Comparison of ENCODE assay signal across 10 cellular contexts in the genomic region with DNA sequence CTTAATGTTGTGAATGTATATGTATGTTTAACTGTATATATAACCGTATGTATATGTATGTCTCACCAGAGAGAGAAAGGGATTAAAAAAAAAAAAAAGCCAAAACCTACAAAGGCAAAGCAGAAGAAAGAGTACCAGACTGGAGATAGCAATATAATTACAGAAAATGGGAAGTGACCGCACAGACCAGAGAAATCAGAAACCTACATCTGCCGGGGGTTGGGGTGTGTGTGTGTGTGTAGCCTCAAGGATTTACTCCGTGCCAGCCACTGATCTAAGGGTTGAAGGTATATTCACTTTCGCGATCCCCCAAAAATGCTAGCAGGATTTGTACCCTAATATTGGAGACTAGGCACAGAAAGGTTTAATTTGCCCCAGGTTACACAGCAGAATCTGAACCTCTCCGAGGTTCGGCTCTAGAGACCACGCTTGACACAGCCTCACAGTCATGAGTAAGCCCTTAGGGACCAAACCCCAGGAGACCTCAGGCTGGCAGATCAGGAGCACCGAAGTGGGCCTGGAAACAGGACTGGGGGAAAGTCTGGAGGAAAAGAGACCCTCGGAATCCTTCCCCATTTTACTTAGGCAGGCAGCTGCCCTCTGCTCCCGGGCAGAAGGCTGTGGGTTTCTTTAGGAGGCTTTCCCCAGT. TPM values are rescaled to one million over a fixed set of nuclear protein-coding genes. Genes with fewer than 3 reads are reported as not detected.
A peak's percentile ranks its signal among the peaks of the same experiment; 100 is the strongest.
DNase-seq lines count a peak whose midpoint lies in the region; ATAC-seq and TF ChIP-seq lines count a peak whose summit lies in the region.
"Had no signal": no experiment of that assay in that cellular context is flagged by ENCODE, and none has a peak within 500 bp of the region (broad histone marks: within the 10 kb centered on the region; RNA-seq: fewer than 3 reads in every experiment).

No MANE protein-coding gene starts in this region.

- no peak overlapping the region for H3K4me3 ChIP-seq in naive thymus-derived CD4-positive, alpha-beta T cell (ENCODE audit: low read length)

- no peaks in the 10 kb centered on the region for H3K36me3 ChIP-seq in naive thymus-derived CD4-positive, alpha-beta T cell (ENCODE audit: control insufficient read depth in 2 of 3, insufficient read depth in 3 of 3, low read length in 3 of 3)

- H3K4me3 Mint-ChIP-seq in T-cell, result no peak overlapping the region
- no peak overlapping the region for H3K4me3 Mint-ChIP-seq in naive thymus-derived CD4-positive, alpha-beta T cell

- no peaks in the 10 kb centered on the region for H3K9me3 ChIP-seq in naive thymus-derived CD4-positive, alpha-beta T cell (ENCODE audit: control insufficient read depth in 2 of 3, low read length in 3 of 3)

- no peaks in the 10 kb centered on the region for H3K27me3 Mint-ChIP-seq in T-cell
- H3K27me3 Mint-ChIP-seq in naive thymus-derived CD4-positive, alpha-beta T cell, result peaks cover 0 to 4% (median 0%) of the 10 kb centered on the region in 5 donors

- no peaks in the 10 kb centered on the region for H3K9me3 Mint-ChIP-seq in T-cell
- H3K9me3 Mint-ChIP-seq in naive thymus-derived CD4-positive, alpha-beta T cell, result no peaks in the 10 kb centered on the region

- H3K36me3 Mint-ChIP-seq in T-cell, result no peaks in the 10 kb centered on the region
- H3K36me3 Mint-ChIP-seq in naive thymus-derived CD4-positive, alpha-beta T cell, result peaks cover 0 to 4% (median 0%) of the 10 kb centered on the region in 5 donors

- CTCF ChIA-PET in T-cell (lab: Charles Lee), result interaction anchor here in 1 of 2 donors (0.7 kb wide), 1 partner anchor 1310 kb away, joined by 4 read pairs; no protein-coding TSS in a partner anchor
- CTCF ChIA-PET in naive thymus-derived CD4-positive, alpha-beta T cell (lab: Charles Lee), result interaction anchor here (0.6 kb wide), 1 partner anchor 13 kb away, joined by 3 read pairs; no protein-coding TSS in a partner anchor

- no peak overlapping the region for H3K27ac ChIP-seq in naive thymus-derived CD4-positive, alpha-beta T cell (ENCODE audit: low read depth, low read length)

- intact Hi-C loops in naive thymus-derived CD4-positive, alpha-beta T cell (cut with micrococcal nuclease), result no loop called here

- ATAC-seq in HG02759 (IDR thresholded peaks at IDR 0.05; ENCODE audit: unreplicated experiment) (peak; percentile 58), T-cell (replicated peaks in 1 of 4) (no peak), SK-N-SH treated with all-trans-retinoic acid at 6 μM for 48 hours (no peak; the same call in 2 of the 3 replicates), GM18870 (IDR thresholded peaks at IDR 0.05; ENCODE audit: unreplicated experiment) (no peak)
- peak; percentile 68 for ATAC-seq in naive thymus-derived CD4-positive, alpha-beta T cell
- ATAC-seq: esophagus mucosa had no signal

- H3K27ac Mint-ChIP-seq in T-cell, result peak overlapping the region; percentile 4 to 50
- peak overlapping the region in 6 of 9 donors; percentile 1 to 81 (median 14) for H3K27ac Mint-ChIP-seq in naive thymus-derived CD4-positive, alpha-beta T cell

- H3K27me3 ChIP-seq in naive thymus-derived CD4-positive, alpha-beta T cell (ENCODE audit: control insufficient read depth in 2 of 2, insufficient read depth in 2 of 2, low read length in 2 of 2), result no peaks in the 10 kb centered on the region

- H3K4me1 Mint-ChIP-seq in T-cell, result peaks cover 12 to 17% (median 17%) of the 10 kb centered on the region in 3 donors
- peaks cover 6 to 23% (median 11%) of the 10 kb centered on the region in 7 donors for H3K4me1 Mint-ChIP-seq in naive thymus-derived CD4-positive, alpha-beta T cell

- DNase-seq in GF-D8 (lab: John Stamatoyannopoulos, UW), result peak; percentile 73
- DNase-seq in T-cell, result no peak
- no peak for DNase-seq in naive thymus-derived CD4-positive, alpha-beta T cell
- no peak for DNase-seq in A172 (ENCODE audit: low spot score)
- DNase-seq in NCI-H1417 (lab: John Stamatoyannopoulos, UW), result no peak
- DNase-seq: RPMI8226 had no signal

- POLR2A ChIA-PET in T-cell (lab: Charles Lee), result no interaction called here
- POLR2A ChIA-PET in naive thymus-derived CD4-positive, alpha-beta T cell (lab: Charles Lee), result no interaction called here

- H3K4me1 ChIP-seq in naive thymus-derived CD4-positive, alpha-beta T cell (ENCODE audit: control insufficient read depth in 2 of 2, insufficient read depth in 2 of 2, low read length in 2 of 2), result no peaks in the 10 kb centered on the region

TF ChIP-seq in SK-N-SH treated with all-trans-retinoic acid at 6 μM for 48 hours, 23 proteins besides CTCF, POLR2A, EP300 and RAD21:
- TF ChIP-seq, protein P1, sequence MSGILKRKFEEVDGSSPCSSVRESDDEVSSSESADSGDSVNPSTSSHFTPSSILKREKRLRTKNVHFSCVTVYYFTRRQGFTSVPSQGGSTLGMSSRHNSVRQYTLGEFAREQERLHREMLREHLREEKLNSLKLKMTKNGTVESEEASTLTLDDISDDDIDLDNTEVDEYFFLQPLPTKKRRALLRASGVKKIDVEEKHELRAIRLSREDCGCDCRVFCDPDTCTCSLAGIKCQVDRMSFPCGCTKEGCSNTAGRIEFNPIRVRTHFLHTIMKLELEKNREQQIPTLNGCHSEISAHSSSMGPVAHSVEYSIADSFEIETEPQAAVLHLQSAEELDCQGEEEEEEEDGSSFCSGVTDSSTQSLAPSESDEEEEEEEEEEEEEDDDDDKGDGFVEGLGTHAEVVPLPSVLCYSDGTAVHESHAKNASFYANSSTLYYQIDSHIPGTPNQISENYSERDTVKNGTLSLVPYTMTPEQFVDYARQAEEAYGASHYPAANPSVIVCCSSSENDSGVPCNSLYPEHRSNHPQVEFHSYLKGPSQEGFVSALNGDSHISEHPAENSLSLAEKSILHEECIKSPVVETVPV (CRISPR knock-in tag; IDR thresholded peaks at IDR 0.05), result no peak
- TF ChIP-seq ZFP30 (CRISPR knock-in tag; IDR thresholded peaks at IDR 0.05), result no peak
- TF ChIP-seq ZFP3 (CRISPR knock-in tag; IDR thresholded peaks at IDR 0.05), result no peak
- no peak for TF ChIP-seq ZNF565 (CRISPR knock-in tag; conservative IDR thresholded peaks at IDR 0.05; ENCODE audit: low read depth)

RNA-seq across cellular contexts. Expression of a gene that starts 14.8 kb away (rescaled TPM):
- total RNA-seq in T-cell, result 1 to 10 TPM in 2 of 5 donors, under 1 TPM in 3; 0.12 to 1.9 (median 0.53) TPM
- 1 to 10 TPM in 2 of 5 experiments, under 1 TPM in 3; 0.48 to 3.4 (median 0.95) TPM for total RNA-seq in naive thymus-derived CD4-positive, alpha-beta T cell
- polyA plus RNA-seq in naive thymus-derived CD4-positive, alpha-beta T cell, result under 1 TPM; 0.30 to 0.38 TPM
- total RNA-seq in A172 (2014; rRNA removed; shearing (Covaris generic)), result not detected in 2 replicates

RNA-seq across cellular contexts. Expression of a gene that starts 48.2 kb away (rescaled TPM):
- 10 to 100 TPM; 15.7 to 32.3 (median 22.7) TPM for total RNA-seq in T-cell
- total RNA-seq in naive thymus-derived CD4-positive, alpha-beta T cell, result 10 to 100 TPM; 13.3 to 34.9 (median 20.4) TPM
- 10 to 100 TPM; 60.7 to 74.6 TPM for polyA plus RNA-seq in naive thymus-derived CD4-positive, alpha-beta T cell
- 123 and 133 TPM in 2 replicates for total RNA-seq in A172 (2014; rRNA removed; shearing (Covaris generic))

RNA-seq across cellular contexts. Expression of a gene that starts 57.8 kb away (rescaled TPM):
- total RNA-seq in T-cell, result 10 to 100 TPM; 15.9 to 23.9 (median 18.9) TPM
- total RNA-seq in naive thymus-derived CD4-positive, alpha-beta T cell, result 10 to 100 TPM; 16.3 to 22.2 (median 20.4) TPM
- 10 to 100 TPM in 1 of 2 donors, 1 to 10 TPM in 1; 8.1 to 12.9 TPM for polyA plus RNA-seq in naive thymus-derived CD4-positive, alpha-beta T cell
- 20.5 and 26.2 TPM in 2 replicates for total RNA-seq in A172 (2014; rRNA removed; shearing (Covaris generic))

Comparison
In these comparisons a context has a peak if more than half of its experiments do, and no peak if none do; other contexts are left out.
1. ATAC-seq: peak in HG02759 (single experiment) and naive thymus-derived CD4-positive, alpha-beta T cell (single experiment); none in T-cell (0 of 4), SK-N-SH treated with all-trans-retinoic acid at 6 μM for 48 hours (single experiment) and GM18870 (single experiment).